ENCODE assay signal across 34 cellular contexts in genomic region chr5:61907995-61908394, GRCh38.
A peak's percentile ranks its signal among the peaks of the same experiment; 100 is the strongest.
DNase-seq lines count a peak whose midpoint lies in the region; ATAC-seq, FAIRE-seq and TF ChIP-seq lines count a peak whose summit lies in the region.
"Had no signal": no experiment of that assay in that cellular context is flagged by ENCODE, and none has a peak within 500 bp of the region (broad histone marks: within the 10 kb centered on the region; RNA-seq: fewer than 3 reads in every experiment).

No MANE protein-coding gene starts in this region.

- DNase-seq in WTC11 (ENCODE audit: low spot score) = no peak
- no peak for DNase-seq in K562 (ENCODE audit: extremely low read depth in 1 of 4, low spot score in 3 of 4)
- no peak for DNase-seq in neuronal stem cell (ENCODE audit: low spot score)
- DNase-seq in activated naive CD4-positive, alpha-beta T cell treated with Interleukin-2 at 50 U/mL for 16 hours = no peak
- DNase-seq in Calu3 = no peak
- DNase-seq: 8988T; ACHN; AML-193; BE2C; C1 segment of cervical spinal cord; Caco-2; CD4-positive, alpha-beta memory T cell; CD4-positive, alpha-beta T cell; CD4-positive, CD25-positive, alpha-beta regulatory T cell; CD8-positive, alpha-beta memory T cell; CD8-positive, alpha-beta T cell; COR-L47; DMS 273 treated with DMSO at 0.1 percent for 48 hours; DMS153; DMS53; DMS79; DMS79 treated with DMSO at 0.1 percent for 48 hours; DND-41; EL had no signal

- ATAC-seq in WTC11 = no peak
- ATAC-seq in K562 = no peak
- no peak for ATAC-seq in GM18861 (IDR thresholded peaks at IDR 0.05; ENCODE audit: unreplicated experiment)
- ATAC-seq: A549; CD8-positive, alpha-beta T cell had no signal

- no peaks in the 10 kb centered on the region for H3K79me1 ChIP-seq in neuronal stem cell (ENCODE audit: low read depth, low read length)

- H3K36me3 ChIP-seq in K562 (ENCODE audit: control insufficient read depth, insufficient read depth, low read length) = no peaks in the 10 kb centered on the region
- no peaks in the 10 kb centered on the region for H3K36me3 ChIP-seq in neuronal stem cell (replicated peaks in 1 of 2; ENCODE audit: control insufficient read depth in 2 of 2, insufficient read depth in 2 of 2, low read length in 2 of 2)
- H3K36me3 ChIP-seq: BE2C; BLaER1; BLaER1 treated with 17β-estradiol and CSF1 and Interleukin-3, amounts not matched to agents 10 nM and 100 nM had no signal

- no peak for TF ChIP-seq POLR2A in K562 (conservative IDR thresholded peaks at IDR 0.05)

- TF ChIP-seq CTCF in WTC11 (IDR thresholded peaks at IDR 0.05) (no peak), K562 (IDR thresholded peaks at IDR 0.05 in 2 of 3, conservative IDR thresholded peaks at IDR 0.05 in 1 of 3; ENCODE audit: insufficient read depth in 2 of 3, low read depth in 1 of 3, low read length in 3 of 3) (no peak), Calu3 (IDR thresholded peaks at IDR 0.05; ENCODE audit: unreplicated experiment) (no peak)

- H3K79me2 ChIP-seq in K562 (ENCODE audit: control insufficient read depth, insufficient read depth, low read length) = no peaks in the 10 kb centered on the region

- no peak overlapping the region for H4K91ac ChIP-seq in neuronal stem cell (ENCODE audit: low read depth, low read length, poor library complexity)

- H3K4me3 ChIP-seq in K562 = no peak overlapping the region
- H3K4me3 ChIP-seq in neuronal stem cell (ENCODE audit: low read length in 2 of 2) = no peak overlapping the region
- H3K4me3 ChIP-seq: A549; BLaER1; BLaER1 treated with 17β-estradiol and CSF1 and Interleukin-3, amounts not matched to agents 10 nM and 100 nM had no signal

- no peaks in the 10 kb centered on the region for H4K20me1 ChIP-seq in K562 (replicated peaks; ENCODE audit: control insufficient read depth, insufficient read depth, low read length)
- H4K20me1 ChIP-seq: BLaER1; BLaER1 treated with 17β-estradiol and CSF1 and Interleukin-3, amounts not matched to agents 10 nM and 100 nM had no signal

- H3K4me1 ChIP-seq in K562 (replicated peaks in 1 of 2; ENCODE audit: control insufficient read depth in 2 of 2, insufficient read depth in 2 of 2, low read length in 2 of 2) (no peaks in the 10 kb centered on the region), neuronal stem cell (ENCODE audit: control insufficient read depth in 2 of 2, insufficient read depth in 1 of 2, low read depth in 1 of 2, low read length in 2 of 2) (no peaks in the 10 kb centered on the region)
- H3K4me1 ChIP-seq: A549; BE2C; BLaER1; BLaER1 treated with 17β-estradiol and CSF1 and Interleukin-3, amounts not matched to agents 10 nM and 100 nM; Caco-2 had no signal

- peaks cover 29% of the 10 kb centered on the region for H3K9me3 Mint-ChIP-seq in WTC11
- H3K9me3 Mint-ChIP-seq in Calu3 (ENCODE audit: low read depth, unreplicated experiment) = peaks cover 7% of the 10 kb centered on the region
- H3K9me3 Mint-ChIP-seq: CD8-positive, alpha-beta T cell had no signal

- H3K27me3 Mint-ChIP-seq in WTC11 (ENCODE audit: low read depth) (no peaks in the 10 kb centered on the region), Calu3 (ENCODE audit: unreplicated experiment) (peaks cover 14% of the 10 kb centered on the region)
- H3K27me3 Mint-ChIP-seq: B cell; CD4-positive, alpha-beta memory T cell; CD4-positive, alpha-beta T cell; CD8-positive, alpha-beta memory T cell had no signal

- H3K27ac Mint-ChIP-seq in WTC11 (no peak overlapping the region), Calu3 (ENCODE audit: unreplicated experiment) (no peak overlapping the region)
- H3K27ac Mint-ChIP-seq: B cell; CD14-positive monocyte; CD4-positive, alpha-beta memory T cell; CD4-positive, alpha-beta T cell; CD4-positive, CD25-positive, alpha-beta regulatory T cell; CD8-positive, alpha-beta memory T cell; CD8-positive, alpha-beta T cell had no signal

- intact Hi-C loops in K562 (cut with micrococcal nuclease) = no loop called here
- intact Hi-C loops in Calu3 (cut with micrococcal nuclease; ENCODE audit: unreplicated experiment) = no loop called here

- H2BK15ac ChIP-seq in neuronal stem cell (ENCODE audit: low read length) = no peak overlapping the region

- no peaks in the 10 kb centered on the region for H3K27me3 ChIP-seq in K562 (ENCODE audit: control insufficient read depth in 2 of 2, insufficient read depth in 2 of 2, low read length in 2 of 2)
- no peaks in the 10 kb centered on the region for H3K27me3 ChIP-seq in neuronal stem cell (ENCODE audit: control insufficient read depth in 3 of 3, insufficient read depth in 3 of 3, low read depth in 1 of 3, low read length in 3 of 3)
- H3K27me3 ChIP-seq: BE2C; BLaER1; BLaER1 treated with 17β-estradiol and CSF1 and Interleukin-3, amounts not matched to agents 10 nM and 100 nM had no signal

- CTCF ChIA-PET in WTC11 (lab: Charles Lee) (no interaction called here), K562 (lab: Yijun Ruan, JAX; ENCODE audit: low intra/inter-chr PET ratio) (no interaction called here), Calu3 (lab: Charles Lee) (no interaction called here)

- H4K8ac ChIP-seq in neuronal stem cell (ENCODE audit: low read depth, low read length) = no peak overlapping the region

- H3K18ac ChIP-seq in neuronal stem cell (ENCODE audit: low read length) = no peak overlapping the region

- H3K9ac ChIP-seq in K562 (ENCODE audit: insufficient read depth in 1 of 2, low read depth in 2 of 2, low read length in 2 of 2) (no peak overlapping the region), neuronal stem cell (ENCODE audit: low read depth, low read length, poor library complexity) (peak overlapping the region; percentile 15)
- H3K9ac ChIP-seq: BLaER1; BLaER1 treated with 17β-estradiol and CSF1 and Interleukin-3, amounts not matched to agents 10 nM and 100 nM had no signal

- no peaks in the 10 kb centered on the region for H3K9me1 ChIP-seq in K562 (ENCODE audit: control insufficient read depth, insufficient read depth, low read length)

- H3K9me3 ChIP-seq in K562 (replicated peaks; ENCODE audit: control insufficient read depth, insufficient read depth, low read depth, low read length) = no peaks in the 10 kb centered on the region
- H3K9me3 ChIP-seq in neuronal stem cell (replicated peaks in 1 of 2; ENCODE audit: control insufficient read depth in 2 of 2, insufficient read depth in 1 of 2, low read depth in 1 of 2, low read length in 2 of 2) = peaks cover 0 to 10% of the 10 kb centered on the region in 2 donors
- H3K9me3 ChIP-seq: BE2C had no signal

- peaks cover 13% of the 10 kb centered on the region for H3K36me3 Mint-ChIP-seq in WTC11
- H3K36me3 Mint-ChIP-seq in Calu3 (ENCODE audit: insufficient read depth, unreplicated experiment) = no peaks in the 10 kb centered on the region
- H3K36me3 Mint-ChIP-seq: CD14-positive monocyte; CD4-positive, alpha-beta memory T cell; CD4-positive, CD25-positive, alpha-beta regulatory T cell; CD8-positive, alpha-beta memory T cell; CD8-positive, alpha-beta T cell had no signal

- H2BK5ac ChIP-seq in neuronal stem cell (ENCODE audit: low read length) = no peak overlapping the region

- WGBS in K562 (ENCODE audit: insufficient coverage, low coverage, missing lambda C conversion rate) = 2% methylated on average over 4 of the region's 4 CpGs
- no CpG with 5 or more reads among the region's 4 CpGs for WGBS in neuronal stem cell (ENCODE audit: extremely low coverage in 2 of 2, insufficient read length in 2 of 2, insufficient replicate concordance in 1 of 2), 2 donors

- no peak for TF ChIP-seq EP300 in K562 (IDR thresholded peaks at IDR 0.05; ENCODE audit: low read length)

- H3K4ac ChIP-seq in neuronal stem cell (ENCODE audit: low read length) = no peak overlapping the region

- TF ChIP-seq RAD21 in K562 (CRISPR knock-in tag; conservative IDR thresholded peaks at IDR 0.05 in 1 of 2, IDR thresholded peaks at IDR 0.05 in 1 of 2) = no peak

- no peak overlapping the region for H2BK12ac ChIP-seq in neuronal stem cell (ENCODE audit: low read length)

- H3K14ac ChIP-seq in neuronal stem cell (ENCODE audit: low read length) = no peak overlapping the region

- H3K27ac ChIP-seq in K562 (ENCODE audit: extremely low read depth, low read depth, low read length) (no peak overlapping the region), neuronal stem cell (replicated peaks; ENCODE audit: low read length) (no peak overlapping the region)
- H3K27ac ChIP-seq: 22Rv1; A549; BLaER1; BLaER1 treated with 17β-estradiol and CSF1 and Interleukin-3, amounts not matched to agents 10 nM and 100 nM; C4-2B had no signal

- no peak overlapping the region for H2BK120ac ChIP-seq in neuronal stem cell (ENCODE audit: low read depth, low read length)

- POLR2A ChIA-PET in WTC11 (lab: Charles Lee) (no interaction called here), K562 (lab: Yijun Ruan, JAX) (no interaction called here)

- no peak for FAIRE-seq in K562 (lab: Jason Lieb, UNC)
- FAIRE-seq: A204.1, A549, D721Med had no signal

- BruUV-seq in K562 (replicated peaks; lab: Mats Ljungman, UMichigan) = no TSS peak
- BruUV-seq in Calu3 (replicated peaks; lab: Mats Ljungman, UMichigan) = no TSS peak

- no peak overlapping the region for H3K23ac ChIP-seq in neuronal stem cell (ENCODE audit: low read depth, low read length, poor library complexity)

- in situ Hi-C loops in K562 (cut with MboI) = no loop called here

- no peak overlapping the region for H2AK5ac ChIP-seq in neuronal stem cell (ENCODE audit: low read depth, low read length)

- H2AFZ ChIP-seq in K562 (ENCODE audit: low read depth, low read length) (no peak overlapping the region), neuronal stem cell (ENCODE audit: low read length) (no peak overlapping the region)

- H3K4me1 Mint-ChIP-seq in WTC11 (no peaks in the 10 kb centered on the region), Calu3 (ENCODE audit: low read depth, unreplicated experiment) (no peaks in the 10 kb centered on the region)
- H3K4me1 Mint-ChIP-seq: B cell; CD14-positive monocyte; CD4-positive, alpha-beta memory T cell; CD4-positive, CD25-positive, alpha-beta regulatory T cell; CD8-positive, alpha-beta memory T cell had no signal

- H3K4me3 Mint-ChIP-seq in WTC11 (no peak overlapping the region), Calu3 (ENCODE audit: low read depth, unreplicated experiment) (no peak overlapping the region)
- H3K4me3 Mint-ChIP-seq: B cell; CD14-positive monocyte; CD4-positive, alpha-beta memory T cell; CD4-positive, alpha-beta T cell; CD4-positive, CD25-positive, alpha-beta regulatory T cell; CD8-positive, alpha-beta memory T cell; CD8-positive, alpha-beta T cell had no signal

- H3K4me2 ChIP-seq in K562 (ENCODE audit: insufficient read depth, low read length) = no peak overlapping the region
- H3K4me2 ChIP-seq in neuronal stem cell (ENCODE audit: insufficient read depth, low read length, poor library complexity, severe bottlenecking) = no peak overlapping the region
- H3K4me2 ChIP-seq: A549; BLaER1; BLaER1 treated with 17β-estradiol and CSF1 and Interleukin-3, amounts not matched to agents 10 nM and 100 nM had no signal

TF ChIP-seq in WTC11, 78 proteins besides CTCF, POLR2A, EP300 and RAD21:
- TF ChIP-seq SMAD4 (CRISPR knock-in tag; IDR thresholded peaks at IDR 0.05) (no peak), HMGA2 (CRISPR knock-in tag; IDR thresholded peaks at IDR 0.05) (peak; percentile 94)

TF ChIP-seq in K562, 482 proteins besides CTCF, POLR2A, EP300 and RAD21 (continues in another document):
- TF ChIP-seq MCM7 (IDR thresholded peaks at IDR 0.05) = peak in 1 of 2 experiments; percentile 54; a peak in 1 of 4 replicates
- no peak for TF ChIP-seq NCOA2 (IDR thresholded peaks at IDR 0.05; ENCODE audit: partially characterized antibody in 2 of 2)
- TF ChIP-seq DIDO1 (tag; IDR thresholded peaks at IDR 0.05; ENCODE audit: low read depth) = no peak
